ENCODE assay signal across 9 cellular contexts in genomic region chr2:71614976-71615768, GRCh38.
A peak's percentile ranks its signal among the peaks of the same experiment; 100 is the strongest.
DNase-seq lines count a peak whose midpoint lies in the region; ATAC-seq and TF ChIP-seq lines count a peak whose summit lies in the region.
"Had no signal": no experiment of that assay in that cellular context is flagged by ENCODE, and none has a peak within 500 bp of the region (broad histone marks: within the 10 kb centered on the region; RNA-seq: fewer than 3 reads in every experiment).

No MANE protein-coding gene starts in this region.

- TF ChIP-seq POLR2A in transverse colon (IDR thresholded peaks at IDR 0.05) = no peak

- TF ChIP-seq RAD21 in SK-N-SH (IDR thresholded peaks at IDR 0.05; ENCODE audit: low read length) = no peak

- peaks cover 2% of the 10 kb centered on the region for H3F3A ChIP-seq in SK-N-SH (replicated peaks; ENCODE audit: insufficient read depth)

- TF ChIP-seq EP300 in SK-N-SH (IDR thresholded peaks at IDR 0.05; ENCODE audit: borderline replicate concordance in 1 of 2, low read depth in 1 of 2, low read length in 1 of 2) (no peak), transverse colon (IDR thresholded peaks at IDR 0.05; ENCODE audit: low read depth) (no peak)

- intact Hi-C loops in transverse colon (cut with DNase I; ENCODE audit: low total_unique reads) = loop anchor here (5.0 kb wide), 1 partner anchor 527 kb away; no protein-coding TSS in a partner anchor

- H3K36me3 Mint-ChIP-seq in mesothelial cell of epicardium = no peaks in the 10 kb centered on the region

- H3K27me3 Mint-ChIP-seq in mesothelial cell of epicardium (ENCODE audit: low read depth) = no peaks in the 10 kb centered on the region

- H3K79me2 ChIP-seq in SK-N-SH (ENCODE audit: insufficient read depth) = no peaks in the 10 kb centered on the region
- H3K79me2 ChIP-seq in fibroblast of lung (ENCODE audit: control insufficient read depth, insufficient read depth, low read length) = no peaks in the 10 kb centered on the region

- CTCF ChIA-PET in SK-N-SH (lab: Yijun Ruan, JAX) = interaction anchor here (1.3 kb wide), 1 partner anchor 536 kb away, joined by 3 read pairs; no protein-coding TSS in a partner anchor

- H3K4me3 ChIP-seq in SK-N-SH (ENCODE audit: low read depth in 2 of 2, low read length in 1 of 2) (no peak overlapping the region), fibroblast of lung (replicated peaks in 1 of 4; ENCODE audit: control extremely low read depth in 1 of 4, insufficient read depth in 1 of 4, low read depth in 3 of 4, low read length in 4 of 4) (no peak overlapping the region), transverse colon (no peak overlapping the region)

- DNase-seq in SK-N-SH = peak; percentile 21
- DNase-seq in fibroblast of lung (ENCODE audit: low read depth in 2 of 2) = peak; percentile 47 to 68
- DNase-seq in mesothelial cell of epicardium (ENCODE audit: low spot score in 2 of 2, unreplicated experiment in 2 of 2) = peak in 1 of 2 experiments; percentile 44
- DNase-seq in transverse colon = peak; percentile 37
- no peak for DNase-seq in NCI-H2081 (lab: John Stamatoyannopoulos, UW)
- DNase-seq in KG1 (lab: John Stamatoyannopoulos, UW) = no peak
- DNase-seq: NCI-H1694 treated with DMSO at 0.1 percent for 48 hours had no signal

- H3K9ac ChIP-seq in SK-N-SH (no peak overlapping the region), fibroblast of lung (ENCODE audit: insufficient read depth, low read length) (no peak overlapping the region)

- no peak overlapping the region for H3K4me3 Mint-ChIP-seq in mesothelial cell of epicardium

- peak overlapping the region; percentile 49 for H3K27ac Mint-ChIP-seq in mesothelial cell of epicardium

- TF ChIP-seq CTCF in SK-N-SH (IDR thresholded peaks at IDR 0.05) (no peak), fibroblast of lung (conservative IDR thresholded peaks at IDR 0.05 in 1 of 2, IDR thresholded peaks at IDR 0.05 in 1 of 2; ENCODE audit: low read depth in 1 of 2, low read length in 2 of 2) (no peak), mesothelial cell of epicardium (IDR thresholded peaks at IDR 0.05; ENCODE audit: unreplicated experiment) (no peak), transverse colon (IDR thresholded peaks at IDR 0.05) (no peak)

- H4K20me1 ChIP-seq in SK-N-SH (ENCODE audit: insufficient read depth) = no peaks in the 10 kb centered on the region
- no peaks in the 10 kb centered on the region for H4K20me1 ChIP-seq in fibroblast of lung (ENCODE audit: control insufficient read depth, extremely low read depth, insufficient read depth, low read length)

- WGBS in SK-N-SH (ENCODE audit: low lambda C conversion rate) = 54% methylated on average over 6 of the region's 9 CpGs
- WGBS in transverse colon (ENCODE audit: low coverage in 1 of 2), 2 donors = 73% methylated on average over 9 of the region's 9 CpGs; no CpG with 5 or more reads in 1 of the 2 donors

- H3K4me1 ChIP-seq in SK-N-SH (ENCODE audit: control insufficient read depth in 1 of 2, insufficient read depth in 2 of 2, low read depth in 1 of 2, low read length in 1 of 2) (peaks cover 0 to 2% of the 10 kb centered on the region in 2 experiments; a peak in 1 of 4 replicates), fibroblast of lung (ENCODE audit: control insufficient read depth, extremely low read depth, insufficient read depth, low read length) (no peaks in the 10 kb centered on the region), transverse colon (peaks cover 0 to 13% (median 9%) of the 10 kb centered on the region in 4 donors)

- H3K4me2 ChIP-seq in SK-N-SH (no peak overlapping the region), fibroblast of lung (ENCODE audit: extremely low read depth, insufficient read depth, low read length) (no peak overlapping the region)

- POLR2A ChIA-PET in SK-N-SH (lab: Yijun Ruan, JAX) = no interaction called here

- H3K27ac ChIP-seq in SK-N-SH (ENCODE audit: low read depth in 2 of 2, low read length in 1 of 2) = no peak overlapping the region
- H3K27ac ChIP-seq in fibroblast of lung (ENCODE audit: insufficient read depth, low read length) = no peak overlapping the region
- peak overlapping the region; percentile 47 to 56 (median 51) for H3K27ac ChIP-seq in transverse colon

- H2AFZ ChIP-seq in SK-N-SH (ENCODE audit: low read depth) (no peak overlapping the region), fibroblast of lung (ENCODE audit: low read length) (no peak overlapping the region)

- in situ Hi-C loops in transverse colon (cut with MboI; ENCODE audit: low pct_ligation_motif_present in 1 of 4, low pct_unique_long_range_greater_than_20kb in 1 of 4, low sequenced_read_pairs in 3 of 4) = no loop called here

- H3K36me3 ChIP-seq in SK-N-SH (replicated peaks in 1 of 2; ENCODE audit: control insufficient read depth in 1 of 2, insufficient read depth in 2 of 2, low read length in 1 of 2) = no peaks in the 10 kb centered on the region
- no peaks in the 10 kb centered on the region for H3K36me3 ChIP-seq in fibroblast of lung (ENCODE audit: control insufficient read depth, insufficient read depth, low read length)
- no peaks in the 10 kb centered on the region for H3K36me3 ChIP-seq in transverse colon

- H3K4me1 Mint-ChIP-seq in mesothelial cell of epicardium = peaks cover 14% of the 10 kb centered on the region

- ATAC-seq in SK-N-SH treated with all-trans-retinoic acid at 6 μM for 48 hours (no peak), HG03432 (IDR thresholded peaks at IDR 0.05; ENCODE audit: unreplicated experiment) (no peak)

- H3K9me2 ChIP-seq in SK-N-SH = no peaks in the 10 kb centered on the region

- H3K27me3 ChIP-seq in SK-N-SH (ENCODE audit: insufficient read depth) (no peaks in the 10 kb centered on the region), fibroblast of lung (ENCODE audit: control insufficient read depth, insufficient read depth, low read length) (no peaks in the 10 kb centered on the region), transverse colon (no peaks in the 10 kb centered on the region)

- no peaks in the 10 kb centered on the region for H3K9me3 ChIP-seq in SK-N-SH
- no peaks in the 10 kb centered on the region for H3K9me3 ChIP-seq in fibroblast of lung (ENCODE audit: control insufficient read depth, insufficient read depth, low read depth, low read length)
- no peaks in the 10 kb centered on the region for H3K9me3 ChIP-seq in transverse colon

- no peaks in the 10 kb centered on the region for H3K9me3 Mint-ChIP-seq in mesothelial cell of epicardium

TF ChIP-seq in SK-N-SH, 30 proteins besides CTCF, POLR2A, EP300 and RAD21 (continues in another document):
- TF ChIP-seq GABPA (IDR thresholded peaks at IDR 0.05; ENCODE audit: low read depth) = no peak
- TF ChIP-seq YY1 (IDR thresholded peaks at IDR 0.05; ENCODE audit: low read depth) = no peak
- TF ChIP-seq, protein P1, sequence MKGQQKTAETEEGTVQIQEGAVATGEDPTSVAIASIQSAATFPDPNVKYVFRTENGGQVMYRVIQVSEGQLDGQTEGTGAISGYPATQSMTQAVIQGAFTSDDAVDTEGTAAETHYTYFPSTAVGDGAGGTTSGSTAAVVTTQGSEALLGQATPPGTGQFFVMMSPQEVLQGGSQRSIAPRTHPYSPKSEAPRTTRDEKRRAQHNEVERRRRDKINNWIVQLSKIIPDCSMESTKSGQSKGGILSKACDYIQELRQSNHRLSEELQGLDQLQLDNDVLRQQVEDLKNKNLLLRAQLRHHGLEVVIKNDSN (IDR thresholded peaks at IDR 0.05; ENCODE audit: borderline replicate concordance, low read depth) = no peak
- no peak for TF ChIP-seq SIN3A (IDR thresholded peaks at IDR 0.05; ENCODE audit: borderline replicate concordance, low read depth, low read length)
- no peak for TF ChIP-seq SMC3 (IDR thresholded peaks at IDR 0.05; ENCODE audit: low read depth, low read length)
- no peak for TF ChIP-seq RCOR1 (IDR thresholded peaks at IDR 0.05; ENCODE audit: low read length)
- TF ChIP-seq NFIC (IDR thresholded peaks at IDR 0.05; ENCODE audit: borderline replicate concordance) = no peak
- TF ChIP-seq CHD2 (IDR thresholded peaks at IDR 0.05; ENCODE audit: low read length, partially characterized antibody) = no peak
- TF ChIP-seq ELF1 (IDR thresholded peaks at IDR 0.05) = no peak
- TF ChIP-seq RFX5 (IDR thresholded peaks at IDR 0.05; ENCODE audit: low read length) = no peak
- no peak for TF ChIP-seq TAF1 (IDR thresholded peaks at IDR 0.05; ENCODE audit: borderline replicate concordance, low read depth, low read length)

TF ChIP-seq in SK-N-SH treated with all-trans-retinoic acid at 6 μM for 48 hours, 23 proteins besides CTCF, POLR2A, EP300 and RAD21 (continues in another document):
- TF ChIP-seq, protein P2, sequence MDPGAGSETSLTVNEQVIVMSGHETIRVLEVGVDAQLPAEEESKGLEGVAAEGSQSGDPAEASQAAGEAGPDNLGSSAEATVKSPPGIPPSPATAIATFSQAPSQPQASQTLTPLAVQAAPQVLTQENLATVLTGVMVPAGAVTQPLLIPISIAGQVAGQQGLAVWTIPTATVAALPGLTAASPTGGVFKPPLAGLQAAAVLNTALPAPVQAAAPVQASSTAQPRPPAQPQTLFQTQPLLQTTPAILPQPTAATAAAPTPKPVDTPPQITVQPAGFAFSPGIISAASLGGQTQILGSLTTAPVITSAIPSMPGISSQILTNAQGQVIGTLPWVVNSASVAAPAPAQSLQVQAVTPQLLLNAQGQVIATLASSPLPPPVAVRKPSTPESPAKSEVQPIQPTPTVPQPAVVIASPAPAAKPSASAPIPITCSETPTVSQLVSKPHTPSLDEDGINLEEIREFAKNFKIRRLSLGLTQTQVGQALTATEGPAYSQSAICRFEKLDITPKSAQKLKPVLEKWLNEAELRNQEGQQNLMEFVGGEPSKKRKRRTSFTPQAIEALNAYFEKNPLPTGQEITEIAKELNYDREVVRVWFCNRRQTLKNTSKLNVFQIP (CRISPR knock-in tag; IDR thresholded peaks at IDR 0.05; ENCODE audit: borderline replicate concordance, low read depth) = no peak
- TF ChIP-seq ZNF565 (CRISPR knock-in tag; conservative IDR thresholded peaks at IDR 0.05; ENCODE audit: low read depth) = no peak
- no peak for TF ChIP-seq ZNF70 (CRISPR knock-in tag; IDR thresholded peaks at IDR 0.05)
- no peak for TF ChIP-seq ZFP3 (CRISPR knock-in tag; IDR thresholded peaks at IDR 0.05)
- no peak for TF ChIP-seq RARB (CRISPR knock-in tag; IDR thresholded peaks at IDR 0.05)
- no peak for TF ChIP-seq ZC3H10 (CRISPR knock-in tag; IDR thresholded peaks at IDR 0.05)
- no peak for TF ChIP-seq ZNF8 (CRISPR knock-in tag; IDR thresholded peaks at IDR 0.05)
- no peak for TF ChIP-seq SNAI2 (CRISPR knock-in tag; IDR thresholded peaks at IDR 0.05)
- TF ChIP-seq ZFP30 (CRISPR knock-in tag; IDR thresholded peaks at IDR 0.05) = no peak

Comparison
In these comparisons a context has a peak if more than half of its experiments do, and no peak if none do; other contexts are left out.
1. DNase-seq: peak in SK-N-SH (single experiment), fibroblast of lung (2 of 2) and transverse colon (single experiment); none in NCI-H2081 (0 of 2) and KG1 (single experiment).
2. H3K27ac ChIP-seq: peak in transverse colon (4 of 4); none in SK-N-SH (0 of 2) and fibroblast of lung (single experiment).